23 cellular contexts compared by ENCODE assay signal in genomic region chr20:58698741-58699141, GRCh38. TPM values are rescaled to one million over a fixed set of nuclear protein-coding genes. Genes with fewer than 3 reads are reported as not detected.
DNase-seq lines count a peak whose midpoint lies in the region; TF ChIP-seq lines count a peak whose summit lies in the region.
"Had no signal": no experiment of that assay in that cellular context is flagged by ENCODE, and none has a peak within 500 bp of the region (broad histone marks: within the 10 kb centered on the region; RNA-seq: fewer than 3 reads in every experiment).

No MANE protein-coding gene starts in this region.

- H3K4me1 ChIP-seq in endodermal cell (ENCODE audit: control insufficient read depth, insufficient read depth, low read length) (no peaks in the 10 kb centered on the region), transverse colon (peaks cover 2 to 10% (median 9%) of the 10 kb centered on the region in 4 donors), stomach (peaks cover 9 to 12% (median 11%) of the 10 kb centered on the region in 4 donors)

- WGBS in endodermal cell (ENCODE audit: insufficient coverage in 1 of 2, insufficient read length in 1 of 2), 2 experiments = 88 to 93% methylated on average over 5 to 17 of the region's 17 CpGs
- WGBS in transverse colon (ENCODE audit: low coverage in 1 of 2), 2 donors = 79% methylated on average over 17 of the region's 17 CpGs; no CpG with 5 or more reads in 1 of the 2 donors
- WGBS in stomach, 5 donors = 75 to 97% (median 87%) methylated on average over 7 to 17 of the region's 17 CpGs

- in situ Hi-C loops in transverse colon (cut with MboI; ENCODE audit: low pct_ligation_motif_present in 1 of 4, low pct_unique_long_range_greater_than_20kb in 1 of 4, low sequenced_read_pairs in 3 of 4) = no loop called here

- H3K36me3 ChIP-seq in endodermal cell (ENCODE audit: control insufficient read depth, insufficient read depth, low read length) (peaks cover 41% of the 10 kb centered on the region), transverse colon (peaks cover 0 to 18% (median 1%) of the 10 kb centered on the region in 4 donors), stomach (peaks cover 44 to 94% (median 87%) of the 10 kb centered on the region in 4 donors)

- TF ChIP-seq EP300 in transverse colon (IDR thresholded peaks at IDR 0.05; ENCODE audit: low read depth) = no peak
- TF ChIP-seq EP300 in stomach (IDR thresholded peaks at IDR 0.05) = no peak

- H3K27me3 Mint-ChIP-seq in endodermal cell (ENCODE audit: insufficient read depth) = no peaks in the 10 kb centered on the region
- H3K27me3 Mint-ChIP-seq: type B pancreatic cell had no signal

- DNase-seq in activated CD8-positive, alpha-beta memory T cell treated with anti-CD3 and anti-CD28 coated beads, Interleukin-2, amount 50 U/mL, for 48 hours = peak; percentile 43
- no peak for DNase-seq in activated CD8-positive, alpha-beta memory T cell treated with anti-CD3 and anti-CD28 coated beads for 24 hours
- peak; percentile 23 for DNase-seq in endodermal cell
- DNase-seq in mesenteric fat pad (ENCODE audit: low spot score) = peak; percentile 88
- DNase-seq in transverse colon = peak; percentile 6
- DNase-seq in stomach = no peak
- no peak for DNase-seq in NCI-H524 treated with DMSO at 0.1 percent for 48 hours (lab: John Stamatoyannopoulos, UW)
- DNase-seq in NK-92 treated with Interleukin-12 subunit alpha and Interleukin-12 subunit beta, amount 100 ng/mL, for 24 hours (lab: John Stamatoyannopoulos, UW) = no peak
- DNase-seq: activated effector memory CD4-positive, alpha-beta T cell treated with anti-CD3 and anti-CD28 coated beads, Interleukin-2, amount 50 U/mL, for 16 hours; Caco-2; kidney glomerular epithelial cell; MM.1S; NCI-H2029; NCI-H526; PC-3; SHP77 treated with DMSO at 0.1 percent for 48 hours; stimulated activated CD4-positive, alpha-beta T cell treated with anti-CD3 and anti-CD28 coated beads, Interleukin-2, amount 100 ng/mL, for 48 hours had no signal

- no peaks in the 10 kb centered on the region for H3K27me3 ChIP-seq in endodermal cell (ENCODE audit: control insufficient read depth, insufficient read depth, low read length, poor library complexity, severe bottlenecking)
- H3K27me3 ChIP-seq in transverse colon = no peaks in the 10 kb centered on the region
- H3K27me3 ChIP-seq in stomach = no peaks in the 10 kb centered on the region
- H3K27me3 ChIP-seq: gastrocnemius medialis, hepatocyte, pancreas had no signal

- TF ChIP-seq POLR2A in transverse colon (IDR thresholded peaks at IDR 0.05) (no peak), stomach (IDR thresholded peaks at IDR 0.05) (no peak)

- no peak overlapping the region for H3K27ac Mint-ChIP-seq in endodermal cell
- H3K27ac Mint-ChIP-seq: type B pancreatic cell had no signal

- H3K4me3 ChIP-seq in endodermal cell (ENCODE audit: low read length) (no peak overlapping the region), transverse colon (no peak overlapping the region), stomach (no peak overlapping the region)
- H3K4me3 ChIP-seq: gastrocnemius medialis, hepatocyte, pancreas had no signal

- H3K9ac ChIP-seq in endodermal cell (ENCODE audit: extremely low read depth, low read length, poor library complexity, severe bottlenecking) = no peak overlapping the region

- intact Hi-C loops in transverse colon (cut with DNase I; ENCODE audit: low total_unique reads) (no loop called here), stomach (cut with DNase I; ENCODE audit: low total_unique reads) (no loop called here)

- H3K36me3 Mint-ChIP-seq in endodermal cell (ENCODE audit: low read depth) = peaks cover 43% of the 10 kb centered on the region

- peaks cover 6% of the 10 kb centered on the region for H3K4me1 Mint-ChIP-seq in endodermal cell
- H3K4me1 Mint-ChIP-seq: CD14-positive monocyte had no signal

- no peak overlapping the region for H3K4me3 Mint-ChIP-seq in endodermal cell
- H3K4me3 Mint-ChIP-seq: CD14-positive monocyte, type B pancreatic cell had no signal

- H3K27ac ChIP-seq in endodermal cell (ENCODE audit: low read depth, low read length) (no peak overlapping the region), transverse colon (no peak overlapping the region), stomach (peak overlapping the region in 1 of 5 donors; percentile 12)
- H3K27ac ChIP-seq: hepatocyte, HL-60, pancreas had no signal

- TF ChIP-seq CTCF in endodermal cell (conservative IDR thresholded peaks at IDR 0.05) (no peak), transverse colon (IDR thresholded peaks at IDR 0.05) (no peak), stomach (IDR thresholded peaks at IDR 0.05) (no peak)

- H3K9me3 Mint-ChIP-seq in endodermal cell = peaks cover 6% of the 10 kb centered on the region
- H3K9me3 Mint-ChIP-seq: type B pancreatic cell had no signal

- H3K9me3 ChIP-seq in endodermal cell (ENCODE audit: control insufficient read depth, low read length) (peaks cover 4% of the 10 kb centered on the region), transverse colon (no peaks in the 10 kb centered on the region), stomach (no peaks in the 10 kb centered on the region)
- H3K9me3 ChIP-seq: Caco-2, gastrocnemius medialis, pancreas had no signal

RNA-seq across cellular contexts. Expression of gene NPEPL1, which starts 6.1 kb away (rescaled TPM):
- total RNA-seq in endodermal cell = 10 to 100 TPM; 52.9 to 72.8 TPM
- 24.1 TPM for polyA plus RNA-seq in endodermal cell (2013, experiment 1 of 2)
- polyA plus RNA-seq in endodermal cell (2013, experiment 2 of 2) = 22.4 TPM
- total RNA-seq in mesenteric fat pad = 42.3 TPM
- total RNA-seq in transverse colon = 100 to 1,000 TPM in 1 of 4 donors, 10 to 100 TPM in 3; 33.3 to 109 (median 66.9) TPM
- total RNA-seq in stomach = 100 to 1,000 TPM in 2 of 5 donors, 10 to 100 TPM in 3; 29.7 to 134 (median 60.7) TPM
- polyA plus RNA-seq in stomach = 10 to 100 TPM; 15.3 to 36.2 (median 27.8) TPM

RNA-seq across cellular contexts. Expression of gene STX16, which starts 47.7 kb away (rescaled TPM):
- total RNA-seq in endodermal cell (100 to 1,000 TPM in 1 of 2 donors, 10 to 100 TPM in 1; 91.6 to 114 TPM), mesenteric fat pad (44.9 TPM), transverse colon (100 to 1,000 TPM in 1 of 4 donors, 10 to 100 TPM in 3; 52.3 to 146 (median 77.0) TPM), stomach (100 to 1,000 TPM in 2 of 5 donors, 10 to 100 TPM in 3; 30.4 to 179 (median 79.0) TPM)
- polyA plus RNA-seq in endodermal cell (2013, experiment 1 of 2) = 60.9 TPM
- 62.3 TPM for polyA plus RNA-seq in endodermal cell (2013, experiment 2 of 2)
- 10 to 100 TPM; 12.8 to 38.0 (median 14.8) TPM for polyA plus RNA-seq in stomach

Comparison
In these comparisons a context has a peak if more than half of its experiments do, and no peak if none do; other contexts are left out.
1. DNase-seq: peak in activated CD8-positive, alpha-beta memory T cell treated with anti-CD3 and anti-CD28 coated beads, Interleukin-2, amount 50 U/mL, for 48 hours (single experiment), endodermal cell (single experiment), mesenteric fat pad (single experiment) and transverse colon (single experiment); none in activated CD8-positive, alpha-beta memory T cell treated with anti-CD3 and anti-CD28 coated beads for 24 hours (single experiment), stomach (single experiment), NCI-H524 treated with DMSO at 0.1 percent for 48 hours (single experiment) and NK-92 treated with Interleukin-12 subunit alpha and Interleukin-12 subunit beta, amount 100 ng/mL, for 24 hours (single experiment).